7 cellular contexts compared by ENCODE assay signal in genomic region chr12:31731203-31731602, GRCh38. TPM values are rescaled to one million over a fixed set of nuclear protein-coding genes. Genes with fewer than 3 reads are reported as not detected.
DNase-seq lines count a peak whose midpoint lies in the region; ATAC-seq and TF ChIP-seq lines count a peak whose summit lies in the region.
"Not testable (repeated sequence)": the region's sequence is repeated elsewhere in the genome, so short reads cannot be mapped to it uniquely, and the experiment has no call there.

No MANE protein-coding gene starts in this region.

- not testable (repeated sequence) for ATAC-seq in IMR-90 (ENCODE audit: low read depth); psoas muscle

- not testable (repeated sequence) for H3K4me2 ChIP-seq in IMR-90 (ENCODE audit: low read depth, low read length)

- H3K9ac ChIP-seq in IMR-90 (ENCODE audit: low read depth, low read length); colonic mucosa (ENCODE audit: low read depth in 2 of 2, low read length in 2 of 2): not testable (repeated sequence)

- peak overlapping the region; percentile 51 for H3K4me3 Mint-ChIP-seq in activated naive CD4-positive, alpha-beta T cell treated with anti-CD3 and anti-CD28 coated beads, Interleukin-2, amount 50 U/mL, for 24 hours
- peak overlapping the region; percentile 7 for H3K4me3 Mint-ChIP-seq in mesothelial cell of epicardium

- not testable (repeated sequence) for H3K4me3 ChIP-seq in IMR-90 (ENCODE audit: insufficient read depth, low read depth, low read length); colonic mucosa; right atrium auricular region; testis
- H3K4me3 ChIP-seq in psoas muscle: peak overlapping the region; percentile 9

- not testable (repeated sequence) for H3K9me1 ChIP-seq in IMR-90 (ENCODE audit: insufficient read depth, low read length)

- peak overlapping the region in 1 of 2 experiments; percentile 51; a peak in 1 of 4 replicates for H4K8ac ChIP-seq in IMR-90 (ENCODE audit: low read depth in 2 of 2, low read length in 2 of 2)

- H2AK9ac ChIP-seq in IMR-90 (replicated peaks; ENCODE audit: low read depth, low read length, poor library complexity): not testable (repeated sequence)

- peak overlapping the region; percentile 30; the same call in 1 of the 2 replicates for H3K4ac ChIP-seq in IMR-90 (ENCODE audit: low read depth, low read length)

- H2AK5ac ChIP-seq in IMR-90 (ENCODE audit: low read depth, low read length): peak overlapping the region; percentile 57; the same call in 1 of the 2 replicates

- H3K27me3 Mint-ChIP-seq in activated naive CD4-positive, alpha-beta T cell treated with anti-CD3 and anti-CD28 coated beads, Interleukin-2, amount 50 U/mL, for 24 hours; mesothelial cell of epicardium (ENCODE audit: low read depth): not testable (repeated sequence)

- in situ Hi-C loops in IMR-90 (cut with MboI; ENCODE audit: low sequenced_read_pairs): not testable (repeated sequence)

- not testable (repeated sequence) for H3K23ac ChIP-seq in IMR-90 (ENCODE audit: low read depth, low read length)

- not testable (repeated sequence) for H2BK15ac ChIP-seq in IMR-90 (ENCODE audit: low read depth, low read length)

- H4K91ac ChIP-seq in IMR-90 (ENCODE audit: insufficient read depth, low read depth, low read length): not testable (repeated sequence)

- not testable (repeated sequence) for BruUV-seq in IMR-90 (replicated peaks; lab: Mats Ljungman, UMichigan)

- TF ChIP-seq CTCF in IMR-90 (conservative IDR thresholded peaks at IDR 0.05; ENCODE audit: low read depth, low read length); colonic mucosa (IDR thresholded peaks at IDR 0.05); right atrium auricular region (IDR thresholded peaks at IDR 0.05); mesothelial cell of epicardium (IDR thresholded peaks at IDR 0.05; ENCODE audit: unreplicated experiment); psoas muscle (IDR thresholded peaks at IDR 0.05); testis (IDR thresholded peaks at IDR 0.05): not testable (repeated sequence)

- peaks cover 61% of the 10 kb centered on the region for H3K4me1 Mint-ChIP-seq in activated naive CD4-positive, alpha-beta T cell treated with anti-CD3 and anti-CD28 coated beads, Interleukin-2, amount 50 U/mL, for 24 hours
- H3K4me1 Mint-ChIP-seq in mesothelial cell of epicardium: peaks cover 35% of the 10 kb centered on the region

- peaks cover 23% of the 10 kb centered on the region for H3K36me3 Mint-ChIP-seq in activated naive CD4-positive, alpha-beta T cell treated with anti-CD3 and anti-CD28 coated beads, Interleukin-2, amount 50 U/mL, for 24 hours
- peaks cover 21% of the 10 kb centered on the region for H3K36me3 Mint-ChIP-seq in mesothelial cell of epicardium

- H4K20me1 ChIP-seq in IMR-90 (ENCODE audit: insufficient read depth, low read length): not testable (repeated sequence)

- WGBS in IMR-90 (ENCODE audit: extremely low coverage in 2 of 2, insufficient read length in 1 of 2), 2 experiments: no CpG with 5 or more reads among the region's 5 CpGs
- 93 to 96% (median 96%) methylated on average over 5 of the region's 5 CpGs for WGBS in psoas muscle, 3 donors
- WGBS in testis, 2 donors: 85 to 86% methylated on average over 5 of the region's 5 CpGs

- not testable (repeated sequence) for H3K18ac ChIP-seq in IMR-90 (ENCODE audit: low read depth, low read length)

- CTCF ChIA-PET in IMR-90 (lab: Yijun Ruan, JAX): interaction anchor here (1.0 kb wide), 1 partner anchor 160 kb away, joined by 3 read pairs; no protein-coding TSS in a partner anchor

- not testable (repeated sequence) for H3K14ac ChIP-seq in IMR-90 (replicated peaks; ENCODE audit: low read depth, low read length)

- not testable (repeated sequence) for H2BK5ac ChIP-seq in IMR-90 (ENCODE audit: low read depth, low read length, poor library complexity, severe bottlenecking)

- intact Hi-C loops in IMR-90 (cut with micrococcal nuclease); colonic mucosa (cut with DNase I); psoas muscle (cut with DNase I); testis (cut with DNase I; ENCODE audit: low total_unique reads): not testable (repeated sequence)

- not testable (repeated sequence) for TF ChIP-seq RAD21 in IMR-90 (IDR thresholded peaks at IDR 0.05; ENCODE audit: low read length)

- POLR2A ChIA-PET in IMR-90 (lab: Charles Lee; ENCODE audit: unreplicated experiment): not testable (repeated sequence)

- H4K5ac ChIP-seq in IMR-90 (ENCODE audit: low read depth, low read length): peak overlapping the region; percentile 19; the same call in 1 of the 2 replicates

- 0 out of 2 replicates have a peak overlapping the region, but pooled peaks have one; percentile 29 for H2BK120ac ChIP-seq in IMR-90 (ENCODE audit: low read depth, low read length)

- not testable (repeated sequence) for H3K36me3 ChIP-seq in IMR-90 (ENCODE audit: control insufficient read depth, insufficient read depth, low read length); colonic mucosa; right atrium auricular region; psoas muscle (ENCODE audit: insufficient read depth in 1 of 2, low read depth in 1 of 2); testis (ENCODE audit: low read depth, missing control alignments)

- H3K27ac Mint-ChIP-seq in activated naive CD4-positive, alpha-beta T cell treated with anti-CD3 and anti-CD28 coated beads, Interleukin-2, amount 50 U/mL, for 24 hours: not testable (repeated sequence)
- H3K27ac Mint-ChIP-seq in mesothelial cell of epicardium: peak overlapping the region; percentile 88

- H3K27me3 ChIP-seq in IMR-90 (ENCODE audit: control insufficient read depth, insufficient read depth, low read length); colonic mucosa; right atrium auricular region; psoas muscle (ENCODE audit: insufficient read depth in 3 of 3, low read length in 2 of 3); testis: not testable (repeated sequence)

- not testable (repeated sequence) for H3K79me1 ChIP-seq in IMR-90 (ENCODE audit: low read depth in 1 of 2, low read length in 2 of 2)

- DNase-seq in IMR-90; colonic mucosa; right atrium auricular region (ENCODE audit: low spot score); mesothelial cell of epicardium (ENCODE audit: low spot score in 2 of 2, unreplicated experiment in 2 of 2); psoas muscle; testis: not testable (repeated sequence)

- peak overlapping the region; percentile 55; the same call in 1 of the 2 replicates for H2BK20ac ChIP-seq in IMR-90 (ENCODE audit: low read depth, low read length)

- H3K9me3 Mint-ChIP-seq in activated naive CD4-positive, alpha-beta T cell treated with anti-CD3 and anti-CD28 coated beads, Interleukin-2, amount 50 U/mL, for 24 hours: not testable (repeated sequence)
- peaks cover 17% of the 10 kb centered on the region for H3K9me3 Mint-ChIP-seq in mesothelial cell of epicardium

- dilution Hi-C loops in IMR-90 (cut with HindIII; ENCODE audit: low sequenced_read_pairs, unreplicated experiment): not testable (repeated sequence)

- not testable (repeated sequence) for H3K27ac ChIP-seq in IMR-90 (ENCODE audit: insufficient read depth, low read length)
- H3K27ac ChIP-seq in colonic mucosa: peak overlapping the region; percentile 45
- H3K27ac ChIP-seq in right atrium auricular region: peak overlapping the region; percentile 79 to 95
- H3K27ac ChIP-seq in psoas muscle: peak overlapping the region; percentile 82
- peak overlapping the region; percentile 90 to 98 for H3K27ac ChIP-seq in testis

- H2AFZ ChIP-seq in IMR-90 (replicated peaks; ENCODE audit: low read length, poor library complexity): not testable (repeated sequence)

- H3K9me3 ChIP-seq in IMR-90 (ENCODE audit: control insufficient read depth, insufficient read depth, low read length); colonic mucosa; psoas muscle; testis: not testable (repeated sequence)
- H3K9me3 ChIP-seq in right atrium auricular region: peaks cover 0 to 16% of the 10 kb centered on the region in 2 donors

- H3K56ac ChIP-seq in IMR-90 (ENCODE audit: extremely low read depth, insufficient read depth, low read length): not testable (repeated sequence)

- TF ChIP-seq POLR2A in IMR-90 (IDR thresholded peaks at IDR 0.05; ENCODE audit: low read depth, low read length); testis (IDR thresholded peaks at IDR 0.05): not testable (repeated sequence)

- H3K4me1 ChIP-seq in IMR-90 (ENCODE audit: control insufficient read depth, insufficient read depth, low read length); colonic mucosa: not testable (repeated sequence)
- H3K4me1 ChIP-seq in right atrium auricular region (peaks cover 0 to 45% of the 10 kb centered on the region in 2 donors), psoas muscle (peaks cover 44% of the 10 kb centered on the region), testis (peaks cover 31% of the 10 kb centered on the region)

RNA-seq across cellular contexts. Expression of gene AMN1, which starts 2.4 kb away (rescaled TPM):
- total RNA-seq in IMR-90 (2012; rRNA removed): 3.4 and 6.1 TPM in 2 replicates
- 4.0 and 5.2 TPM in 2 replicates for polyA plus RNA-seq in IMR-90 (2012; rRNA removed)
- 0.99 and 2.3 TPM in 2 replicates for polyA plus RNA-seq in IMR-90 (2012; cell fraction: cytosol; rRNA removed)
- polyA plus RNA-seq in IMR-90 (2012; cell fraction: nucleus; rRNA removed; ENCODE audit: low replicate concordance): 0.72 and 4.3 TPM in 2 replicates
- 1 to 10 TPM; 4.4 to 4.8 TPM for total RNA-seq in colonic mucosa
- 10 to 100 TPM; 10.4 to 17.8 TPM for total RNA-seq in right atrium auricular region
- 14.6 to 17.5 TPM (median 15.3 TPM) in 3 replicates for total RNA-seq in mesothelial cell of epicardium
- total RNA-seq in psoas muscle: 10 to 100 TPM; 10.4 to 19.8 (median 12.8) TPM
- polyA plus RNA-seq in psoas muscle: 10 to 100 TPM; 12.6 to 30.0 (median 13.9) TPM
- total RNA-seq in testis: 10 to 100 TPM; 44.9 to 51.1 TPM
- 127 TPM for polyA plus RNA-seq in testis (ENCODE audit: insufficient read depth, low read depth, low replicate concordance)
